8 cellular contexts compared by ENCODE assay signal in genomic region chr4:87103691-87104187, GRCh38.
DNase-seq lines count a peak whose midpoint lies in the region; ATAC-seq and TF ChIP-seq lines count a peak whose summit lies in the region.

No MANE protein-coding gene starts in this region.

- H3K9me3 Mint-ChIP-seq in activated CD8-positive, alpha-beta T cell treated with anti-CD3 and anti-CD28 coated beads, Interleukin-2, amount 10 ng/mL, durations not matched to agents 7 days and 5 days (ENCODE audit: insufficient read depth) = no peaks in the 10 kb centered on the region

- no peak overlapping the region for H3K27ac Mint-ChIP-seq in activated CD8-positive, alpha-beta T cell treated with anti-CD3 and anti-CD28 coated beads, Interleukin-2, amount 10 ng/mL, durations not matched to agents 7 days and 5 days

- ATAC-seq in activated CD8-positive, alpha-beta T cell treated with anti-CD3 and anti-CD28 coated beads, Interleukin-2, amount 10 ng/mL, durations not matched to agents 7 days and 5 days = peak; percentile 64
- no peak for ATAC-seq in gastroesophageal sphincter
- no peak for ATAC-seq in HG03108 (IDR thresholded peaks at IDR 0.05; ENCODE audit: unreplicated experiment)
- no peak for ATAC-seq in HG03457 (IDR thresholded peaks at IDR 0.05; ENCODE audit: unreplicated experiment)

- TF ChIP-seq CTCF in gastroesophageal sphincter (IDR thresholded peaks at IDR 0.05) (no peak), spleen (IDR thresholded peaks at IDR 0.05 in 8 of 11, conservative IDR thresholded peaks at IDR 0.05 in 3 of 11) (no peak)

- H3K4me1 ChIP-seq in gastroesophageal sphincter (peaks cover 21 to 85% (median 23%) of the 10 kb centered on the region in 3 donors), spleen (peaks cover 0 to 44% (median 13%) of the 10 kb centered on the region in 6 donors)

- H3K4me3 ChIP-seq in gastroesophageal sphincter (no peak overlapping the region), spleen (no peak overlapping the region)

- no peak for TF ChIP-seq POLR2A in gastroesophageal sphincter (IDR thresholded peaks at IDR 0.05)
- no peak for TF ChIP-seq POLR2A in spleen (IDR thresholded peaks at IDR 0.05)

- peaks cover 41% of the 10 kb centered on the region for H3K36me3 Mint-ChIP-seq in activated CD8-positive, alpha-beta T cell treated with anti-CD3 and anti-CD28 coated beads, Interleukin-2, amount 10 ng/mL, durations not matched to agents 7 days and 5 days (ENCODE audit: low read depth)

- H3K4me1 Mint-ChIP-seq in activated CD8-positive, alpha-beta T cell treated with anti-CD3 and anti-CD28 coated beads, Interleukin-2, amount 10 ng/mL, durations not matched to agents 7 days and 5 days (ENCODE audit: low read depth) = peaks cover 24% of the 10 kb centered on the region

- H3K36me3 ChIP-seq in gastroesophageal sphincter (peaks cover 0 to 26% of the 10 kb centered on the region in 2 donors), spleen (peaks cover 0 to 67% (median 14%) of the 10 kb centered on the region in 6 donors)

- no peak for TF ChIP-seq EP300 in gastroesophageal sphincter (IDR thresholded peaks at IDR 0.05)

- no peaks in the 10 kb centered on the region for H3K9me3 ChIP-seq in gastroesophageal sphincter
- H3K9me3 ChIP-seq in spleen = no peaks in the 10 kb centered on the region

- DNase-seq in HCEC 1CT = peak; percentile 70
- no peak for DNase-seq in activated CD8-positive, alpha-beta T cell treated with anti-CD3 and anti-CD28 coated beads, Interleukin-2, amount 10 ng/mL, durations not matched to agents 7 days and 5 days
- DNase-seq in spleen = no peak
- no peak for DNase-seq in GM19240 (ENCODE audit: insufficient read length, low spot score)
- DNase-seq in substantia nigra (lab: John Stamatoyannopoulos, UW) = no peak

- POLR2A ChIA-PET in activated CD8-positive, alpha-beta T cell treated with anti-CD3 and anti-CD28 coated beads, Interleukin-2, amount 10 ng/mL, durations not matched to agents 7 days and 5 days (lab: Charles Lee) = no interaction called here

- CTCF ChIA-PET in activated CD8-positive, alpha-beta T cell treated with anti-CD3 and anti-CD28 coated beads, Interleukin-2, amount 10 ng/mL, durations not matched to agents 7 days and 5 days (lab: Charles Lee) = interaction anchor here (2.2 kb wide), 1 partner anchor 181 kb away, joined by 9 read pairs; no protein-coding TSS in a partner anchor

- H3K4me3 Mint-ChIP-seq in activated CD8-positive, alpha-beta T cell treated with anti-CD3 and anti-CD28 coated beads, Interleukin-2, amount 10 ng/mL, durations not matched to agents 7 days and 5 days = no peak overlapping the region

- WGBS in gastroesophageal sphincter (ENCODE audit: low coverage in 1 of 2), 2 donors = 50 to 55% methylated on average over 1 to 2 of the region's 2 CpGs
- 54 to 85% (median 80%) methylated on average over 2 of the region's 2 CpGs for WGBS in spleen, 5 donors

- H3K27me3 ChIP-seq in gastroesophageal sphincter (no peaks in the 10 kb centered on the region), spleen (replicated peaks in 1 of 7) (no peaks in the 10 kb centered on the region)

- H3K27ac ChIP-seq in gastroesophageal sphincter (peak overlapping the region; percentile 59 to 79 (median 70)), spleen (peak overlapping the region in 7 of 8 donors; percentile 22 to 63 (median 43)), substantia nigra (ENCODE audit: low read depth, low read length, poor library complexity, severe bottlenecking) (no peak overlapping the region)

- no peaks in the 10 kb centered on the region for H3K27me3 Mint-ChIP-seq in activated CD8-positive, alpha-beta T cell treated with anti-CD3 and anti-CD28 coated beads, Interleukin-2, amount 10 ng/mL, durations not matched to agents 7 days and 5 days (ENCODE audit: low read depth)

- intact Hi-C loops in spleen (cut with DNase I; ENCODE audit: low total_unique reads) = no loop called here
